Comparison of ENCODE assay signal across 9 cellular contexts in the genomic region with DNA sequence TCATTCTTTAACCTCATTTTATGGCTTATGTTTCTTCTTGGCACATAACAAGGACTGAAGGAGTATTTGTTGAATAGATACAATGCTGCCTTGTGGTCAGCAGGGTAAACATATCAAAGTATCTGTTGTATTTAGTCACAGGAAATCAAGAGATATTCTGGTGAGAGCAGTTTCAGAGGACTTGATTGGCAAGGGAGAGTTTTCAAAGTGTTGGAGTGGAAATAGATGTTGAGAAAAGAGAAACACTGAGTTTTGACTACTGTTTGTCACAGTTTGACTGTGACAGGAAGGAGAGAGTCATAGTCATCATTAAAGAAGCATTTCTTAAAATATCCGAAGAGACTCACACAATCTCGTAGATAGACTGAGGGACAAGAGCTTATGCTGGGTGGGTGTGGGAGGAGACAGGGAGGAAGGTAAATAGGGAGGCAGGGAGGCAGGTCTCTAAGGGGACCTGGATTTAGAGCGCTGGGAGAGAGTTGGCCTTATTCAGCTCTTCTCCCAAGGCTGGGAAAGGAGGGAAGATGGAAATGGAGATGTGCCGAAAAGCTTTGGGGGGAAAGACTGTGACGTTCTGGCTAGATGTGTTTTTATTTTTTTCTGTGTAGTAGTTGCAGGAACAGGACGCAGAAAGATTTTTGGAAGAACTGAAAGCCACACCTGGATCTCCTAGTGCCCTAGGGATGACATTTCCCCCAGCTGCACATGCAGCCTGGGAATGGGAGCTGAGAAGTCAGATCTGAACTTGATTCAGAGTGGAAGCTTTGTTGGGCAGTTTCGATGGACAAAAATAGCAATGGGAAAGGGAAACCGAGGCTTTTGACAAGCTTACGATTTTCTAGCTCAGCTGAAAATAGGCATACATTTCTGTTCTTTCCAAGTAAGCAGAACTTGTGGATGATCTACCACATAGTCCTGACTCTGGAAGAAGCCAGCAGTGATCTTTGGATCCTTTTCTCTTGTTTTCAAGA.
DNase-seq lines count a peak whose midpoint lies in the region; ATAC-seq and TF ChIP-seq lines count a peak whose summit lies in the region.
"Had no signal": no experiment of that assay in that cellular context is flagged by ENCODE, and none has a peak within 500 bp of the region (broad histone marks: within the 10 kb centered on the region; RNA-seq: fewer than 3 reads in every experiment).

No MANE protein-coding gene starts in this region.

- TF ChIP-seq CTCF in GM06990 (IDR thresholded peaks at IDR 0.05; ENCODE audit: insufficient read depth, low read length, poor library complexity, severe bottlenecking) = no peak
- no peak for TF ChIP-seq CTCF in VCaP (conservative IDR thresholded peaks at IDR 0.05)
- no peak for TF ChIP-seq CTCF in endothelial cell (IDR thresholded peaks at IDR 0.05; ENCODE audit: unreplicated experiment)

- peak overlapping the region; percentile 25; the same call in 1 of the 2 replicates for H3K27ac ChIP-seq in VCaP

- peaks cover 3% of the 10 kb centered on the region for H3K4me1 Mint-ChIP-seq in endothelial cell (ENCODE audit: unreplicated experiment)

- peak; percentile 68 for ATAC-seq in GM19328 (IDR thresholded peaks at IDR 0.05; ENCODE audit: unreplicated experiment)
- peak; percentile 64 for ATAC-seq in HG03064 (IDR thresholded peaks at IDR 0.05; ENCODE audit: low read depth, unreplicated experiment)

- no peaks in the 10 kb centered on the region for H3K36me3 ChIP-seq in GM06990 (ENCODE audit: control insufficient read depth, insufficient read depth, low read length)

- H3K27me3 Mint-ChIP-seq in endothelial cell (ENCODE audit: unreplicated experiment) = peaks cover 7% of the 10 kb centered on the region

- peak overlapping the region; percentile 47 for H3K4me3 ChIP-seq in GM06990 (replicated peaks; ENCODE audit: low read depth, low read length)

- DNase-seq in GM06990 (ENCODE audit: extremely low read depth, insufficient read length) (peak; percentile 66), ureter (ENCODE audit: low spot score) (no peak), endothelial cell (ENCODE audit: low spot score) (no peak), NCI-H1048 (lab: John Stamatoyannopoulos, UW) (no peak)
- DNase-seq in activated effector memory CD4-positive, alpha-beta T cell treated with anti-CD3 and anti-CD28 coated beads, Interleukin-2, amount 50 U/mL, for 16 hours = no peak

- no peaks in the 10 kb centered on the region for H3K36me3 Mint-ChIP-seq in endothelial cell (ENCODE audit: low read depth, unreplicated experiment)
- H3K36me3 Mint-ChIP-seq: IgD-negative memory B cell had no signal

- no peak overlapping the region for H3K27ac Mint-ChIP-seq in endothelial cell (ENCODE audit: unreplicated experiment)

- no peaks in the 10 kb centered on the region for H3K9me3 Mint-ChIP-seq in endothelial cell (ENCODE audit: unreplicated experiment)

- H3K4me3 Mint-ChIP-seq in endothelial cell (ENCODE audit: unreplicated experiment) = no peak overlapping the region

- H3K27me3 ChIP-seq in GM06990 (replicated peaks; ENCODE audit: control insufficient read depth, insufficient read depth, low read length) = no peaks in the 10 kb centered on the region
